Comparison of ENCODE assay signal across 30 cellular contexts in genomic region chr3:152538518-152538917, GRCh38.
"Had no signal": no experiment of that assay in that cellular context is flagged by ENCODE, and none has a peak within 500 bp of the region (broad histone marks: within the 10 kb centered on the region; RNA-seq: fewer than 3 reads in every experiment).

No MANE protein-coding gene starts in this region.

- H3K4me3 ChIP-seq: hepatocyte, lower lobe of right lung, neural progenitor cell, pancreas, prostate gland, sigmoid colon, tibial nerve, uterus had no signal

- H3K36me3 Mint-ChIP-seq: mesothelial cell of epicardium, neural progenitor cell, type B pancreatic cell had no signal

- H3K27me3 ChIP-seq: hepatocyte, neural progenitor cell, neutrophil, pancreas, sigmoid colon, tibial nerve, uterus had no signal

- H3K4me1 Mint-ChIP-seq: mesothelial cell of epicardium; natural killer cell; nephron progenitor cell; neural progenitor cell; stimulated activated memory B cell treated with anti-CD40 and anti-IgM and Interleukin-4, amounts not matched to agents 10 μg/mL and 1 μg/mL and 100 μg/mL, for 72 hours; stimulated activated naive CD8-positive, alpha-beta T cell treated with anti-CD3 and anti-CD28 coated beads, Interleukin-15, amount 100 ng/mL, for 72 hours had no signal

- H3K4me2 ChIP-seq: hepatocyte, neural progenitor cell had no signal

- ATAC-seq: left cardiac atrium; natural killer cell; pancreas; right cardiac atrium; stimulated activated memory B cell treated with anti-CD40 and anti-IgM and Interleukin-4, amounts not matched to agents 10 μg/mL and 1 μg/mL and 100 μg/mL, for 72 hours; stimulated activated naive CD8-positive, alpha-beta T cell treated with anti-CD3 and anti-CD28 coated beads, Interleukin-15, amount 100 ng/mL, for 72 hours had no signal

- H3K79me2 ChIP-seq: hepatocyte had no signal

- H3K4me3 Mint-ChIP-seq: mesothelial cell of epicardium; natural killer cell; nephron progenitor cell; neural progenitor cell; stimulated activated memory B cell treated with anti-CD40 and anti-IgM and Interleukin-4, amounts not matched to agents 10 μg/mL and 1 μg/mL and 100 μg/mL, for 72 hours; stimulated activated naive CD8-positive, alpha-beta T cell treated with anti-CD3 and anti-CD28 coated beads, Interleukin-15, amount 100 ng/mL, for 72 hours; type B pancreatic cell had no signal

- H3K27ac ChIP-seq: hepatocyte, lower lobe of right lung, neural progenitor cell, neutrophil, pancreas, prostate gland, sigmoid colon, tibial nerve, uterus had no signal

- DNase-seq: kidney glomerular epithelial cell; left cardiac atrium; lower lobe of right lung; mammary epithelial cell; mesendoderm; naive B cell; natural killer cell; nephron progenitor cell; occipital lobe; pancreas; retina; right cardiac atrium; sigmoid colon; small intestine; stimulated activated CD4-positive, alpha-beta T cell treated with anti-CD3 and anti-CD28 coated beads, Interleukin-1b, Interleukin-23, amount 100 ng/mL, for 48 hours; stimulated activated CD4-positive, alpha-beta T cell treated with anti-CD3 and anti-CD28 coated beads, Interleukin-2, amount 100 ng/mL, for 48 hours; stimulated activated CD4-positive, alpha-beta T cell treated with anti-CD3 and anti-CD28 coated beads, Interleukin-4, amount 100 ng/mL, for 4 hours; stimulated activated CD8-positive, alpha-beta memory T cell treated with anti-CD3 and anti-CD28 coated beads, Interleukin-4, amount 100 ng/mL, for 48 hours; stimulated activated naive CD4-positive, alpha-beta T cell treated with Interleukin-2 at 50 U/mL for 16 hours; stimulated activated naive CD8-positive, alpha-beta T cell treated with anti-CD3 and anti-CD28 coated beads, Interleukin-15, amount 100 ng/mL, for 72 hours; substantia nigra; uterus had no signal

- H3K4me1 ChIP-seq: lower lobe of right lung, neural progenitor cell, pancreas, prostate gland, sigmoid colon, tibial nerve, uterus had no signal

- H3K27me3 Mint-ChIP-seq: type B pancreatic cell had no signal

- H3K9me3 ChIP-seq: neutrophil, pancreas, prostate gland had no signal

- H3K9ac ChIP-seq: neural progenitor cell had no signal

- H3K9me3 Mint-ChIP-seq: type B pancreatic cell had no signal

- H2AFZ ChIP-seq: hepatocyte, neural progenitor cell had no signal

- H3K36me3 ChIP-seq: lower lobe of right lung, neural progenitor cell, neutrophil, pancreas, prostate gland, sigmoid colon, tibial nerve, uterus had no signal

- H3K27ac Mint-ChIP-seq: mesothelial cell of epicardium; natural killer cell; nephron progenitor cell; neural progenitor cell; stimulated activated memory B cell treated with anti-CD40 and anti-IgM and Interleukin-4, amounts not matched to agents 10 μg/mL and 1 μg/mL and 100 μg/mL, for 72 hours; stimulated activated naive CD8-positive, alpha-beta T cell treated with anti-CD3 and anti-CD28 coated beads, Interleukin-15, amount 100 ng/mL, for 72 hours; type B pancreatic cell had no signal
